In the genomic region with DNA sequence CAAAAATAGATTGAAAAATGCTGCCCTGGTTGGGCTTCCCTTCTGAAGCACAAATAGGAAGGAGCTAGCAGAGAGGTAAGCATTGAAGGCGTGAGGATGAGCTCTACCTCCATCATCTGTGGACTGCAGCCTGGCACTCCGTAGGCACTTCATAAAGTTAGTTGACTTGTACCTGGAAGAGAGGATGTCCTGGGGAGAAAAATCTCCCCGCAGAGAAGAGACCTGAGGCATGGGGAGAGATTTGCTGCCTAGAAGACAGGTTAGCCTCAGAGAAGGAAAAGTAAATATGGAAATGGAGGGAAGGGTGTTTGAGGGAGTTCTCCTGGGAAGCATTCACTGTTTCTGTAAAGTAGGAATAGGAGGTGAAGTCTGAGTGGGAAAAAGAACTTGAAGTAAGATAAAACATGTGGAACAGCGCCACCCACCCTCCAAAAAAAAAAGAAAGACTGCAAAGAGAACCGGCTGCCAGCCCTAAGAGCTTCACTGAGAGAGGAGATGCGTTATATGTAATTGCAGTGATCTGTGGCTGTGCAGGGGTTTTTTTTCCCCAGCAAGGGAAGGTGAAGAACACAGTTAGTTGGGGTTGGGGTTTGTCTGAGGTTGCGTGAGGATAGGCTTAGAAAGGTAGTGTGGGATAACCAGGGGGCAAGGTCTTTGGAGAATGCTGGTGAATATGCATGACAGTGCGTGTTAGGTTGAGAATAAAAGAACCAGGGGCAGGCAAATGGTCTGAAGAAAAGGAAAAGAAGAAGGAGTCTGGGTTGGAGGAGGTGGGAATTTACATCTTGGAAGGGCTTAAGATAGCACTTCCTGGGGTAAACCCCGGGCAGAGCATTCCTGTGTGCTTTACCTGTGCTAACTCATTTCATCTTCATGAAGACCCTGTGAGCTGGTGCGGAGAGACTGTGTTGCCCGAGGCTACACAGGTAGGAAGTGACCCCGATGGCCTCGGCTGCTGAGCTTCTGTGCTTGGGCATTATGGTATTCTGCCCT, we compare ENCODE assay signal across 9 cellular contexts. TPM values are rescaled to one million over a fixed set of nuclear protein-coding genes. Genes with fewer than 3 reads are reported as not detected.
DNase-seq lines count a peak whose midpoint lies in the region; ATAC-seq and TF ChIP-seq lines count a peak whose summit lies in the region.
"Had no signal": no experiment of that assay in that cellular context is flagged by ENCODE, and none has a peak within 500 bp of the region (broad histone marks: within the 10 kb centered on the region; RNA-seq: fewer than 3 reads in every experiment).

No MANE protein-coding gene starts in this region.

- TF ChIP-seq CTCF in activated CD8-positive, alpha-beta T cell treated with anti-CD3 and anti-CD28 coated beads for 36 hours (IDR thresholded peaks at IDR 0.05), result peak; percentile 27
- peak in 2 of 5 experiments; percentile 21 to 25 for TF ChIP-seq CTCF in transverse colon (IDR thresholded peaks at IDR 0.05)

- H3K4me1 Mint-ChIP-seq in activated naive CD4-positive, alpha-beta T cell treated with anti-CD3 and anti-CD28 coated beads, Interleukin-2, amount 10 ng/mL, durations not matched to agents 7 days and 5 days, result peaks cover 45% of the 10 kb centered on the region
- peaks cover 74% of the 10 kb centered on the region for H3K4me1 Mint-ChIP-seq in activated CD8-positive, alpha-beta T cell treated with anti-CD3 and anti-CD28 coated beads for 36 hours (ENCODE audit: low read depth)

- WGBS in transverse colon (ENCODE audit: low coverage in 1 of 2), 2 donors, result 71% methylated on average over 7 to 13 of the region's 13 CpGs

- H3K36me3 ChIP-seq in iPS-18a (ENCODE audit: control insufficient read depth, low read depth, low read length) (no peaks in the 10 kb centered on the region), transverse colon (no peaks in the 10 kb centered on the region)
- H3K36me3 ChIP-seq: ovary had no signal

- CTCF ChIA-PET in activated naive CD4-positive, alpha-beta T cell treated with anti-CD3 and anti-CD28 coated beads, Interleukin-2, amount 10 ng/mL, durations not matched to agents 7 days and 5 days (lab: Charles Lee), result interaction anchor here (1.2 to 4.7 kb wide), 9 partner anchors 9 to 169 kb away, joined by 4 to 23 read pairs (median 6); partner anchors contain the start of gene TNRC6B
- CTCF ChIA-PET in activated CD8-positive, alpha-beta T cell treated with anti-CD3 and anti-CD28 coated beads for 36 hours (lab: Charles Lee), result interaction anchor here (0.6 to 6.0 kb wide), 15 partner anchors 9 to 225 kb away, joined by 3 to 44 read pairs (median 3); partner anchors contain the start of gene TNRC6B

- H3K27me3 ChIP-seq in iPS-18a (ENCODE audit: control insufficient read depth, insufficient read depth, low read length), result no peaks in the 10 kb centered on the region
- H3K27me3 ChIP-seq in transverse colon, result no peaks in the 10 kb centered on the region
- H3K27me3 ChIP-seq: ovary had no signal

- peak overlapping the region; percentile 53 for H3K4me3 ChIP-seq in iPS-18a (ENCODE audit: low read length)
- H3K4me3 ChIP-seq in transverse colon, result no peak overlapping the region
- H3K4me3 ChIP-seq: ovary had no signal

- no peak for TF ChIP-seq EP300 in transverse colon (IDR thresholded peaks at IDR 0.05; ENCODE audit: low read depth)

- H3K27me3 Mint-ChIP-seq in activated naive CD4-positive, alpha-beta T cell treated with anti-CD3 and anti-CD28 coated beads, Interleukin-2, amount 10 ng/mL, durations not matched to agents 7 days and 5 days, result no peaks in the 10 kb centered on the region
- H3K27me3 Mint-ChIP-seq in activated CD8-positive, alpha-beta T cell treated with anti-CD3 and anti-CD28 coated beads for 36 hours, result no peaks in the 10 kb centered on the region

- H3K9ac ChIP-seq in iPS-18a (ENCODE audit: low read length), result peak overlapping the region; percentile 59

- peak overlapping the region; percentile 70 for H3K27ac Mint-ChIP-seq in activated naive CD4-positive, alpha-beta T cell treated with anti-CD3 and anti-CD28 coated beads, Interleukin-2, amount 10 ng/mL, durations not matched to agents 7 days and 5 days
- peak overlapping the region; percentile 78 for H3K27ac Mint-ChIP-seq in activated CD8-positive, alpha-beta T cell treated with anti-CD3 and anti-CD28 coated beads for 36 hours

- no peaks in the 10 kb centered on the region for H3K9me3 Mint-ChIP-seq in activated naive CD4-positive, alpha-beta T cell treated with anti-CD3 and anti-CD28 coated beads, Interleukin-2, amount 10 ng/mL, durations not matched to agents 7 days and 5 days
- H3K9me3 Mint-ChIP-seq in activated CD8-positive, alpha-beta T cell treated with anti-CD3 and anti-CD28 coated beads for 36 hours, result no peaks in the 10 kb centered on the region

- no peak overlapping the region for H3K4me3 Mint-ChIP-seq in activated naive CD4-positive, alpha-beta T cell treated with anti-CD3 and anti-CD28 coated beads, Interleukin-2, amount 10 ng/mL, durations not matched to agents 7 days and 5 days
- no peak overlapping the region for H3K4me3 Mint-ChIP-seq in activated CD8-positive, alpha-beta T cell treated with anti-CD3 and anti-CD28 coated beads for 36 hours

- H3K4me1 ChIP-seq in iPS-18a (ENCODE audit: control insufficient read depth, low read depth, low read length), result peaks cover 73% of the 10 kb centered on the region
- H3K4me1 ChIP-seq in transverse colon, result peaks cover 30 to 76% (median 48%) of the 10 kb centered on the region in 4 donors

- in situ Hi-C loops in transverse colon (cut with MboI; ENCODE audit: low pct_ligation_motif_present in 1 of 4, low pct_unique_long_range_greater_than_20kb in 1 of 4, low sequenced_read_pairs in 3 of 4), result no loop called here

- no peaks in the 10 kb centered on the region for H3K9me3 ChIP-seq in iPS-18a (ENCODE audit: control insufficient read depth, low read depth, low read length)
- no peaks in the 10 kb centered on the region for H3K9me3 ChIP-seq in transverse colon
- H3K9me3 ChIP-seq: ovary had no signal

- intact Hi-C loops in activated CD8-positive, alpha-beta T cell treated with anti-CD3 and anti-CD28 coated beads for 36 hours (cut with micrococcal nuclease), result no loop called here
- intact Hi-C loops in transverse colon (cut with DNase I; ENCODE audit: low total_unique reads), result loop anchor here (10.0 kb wide), 1 partner anchor 149 kb away; no protein-coding TSS in a partner anchor

- ATAC-seq in activated CD8-positive, alpha-beta T cell treated with anti-CD3 and anti-CD28 coated beads for 36 hours, result no peak

- H3K27ac ChIP-seq in iPS-18a (ENCODE audit: low read length) (peak overlapping the region; percentile 88), transverse colon (peak overlapping the region in 3 of 4 donors; percentile 19 to 79 (median 70))
- H3K27ac ChIP-seq: ovary had no signal

- POLR2A ChIA-PET in activated CD8-positive, alpha-beta T cell treated with anti-CD3 and anti-CD28 coated beads for 36 hours (lab: Charles Lee), result interaction anchor here (0.6 to 7.8 kb wide), 7 partner anchors 14 to 163 kb away, joined by 3 to 62 read pairs (median 4); partner anchors contain the start of gene TNRC6B

- peaks cover 29% of the 10 kb centered on the region for H3K36me3 Mint-ChIP-seq in activated naive CD4-positive, alpha-beta T cell treated with anti-CD3 and anti-CD28 coated beads, Interleukin-2, amount 10 ng/mL, durations not matched to agents 7 days and 5 days
- H3K36me3 Mint-ChIP-seq in activated CD8-positive, alpha-beta T cell treated with anti-CD3 and anti-CD28 coated beads for 36 hours (ENCODE audit: low read depth), result no peaks in the 10 kb centered on the region

- DNase-seq in activated naive CD4-positive, alpha-beta T cell treated with anti-CD3 and anti-CD28 coated beads, Interleukin-2, amount 10 ng/mL, durations not matched to agents 7 days and 5 days, result no peak
- DNase-seq in activated naive CD4-positive, alpha-beta T cell (lab: John Stamatoyannopoulos, UW), result no peak
- peak; percentile 36 for DNase-seq in activated CD8-positive, alpha-beta T cell treated with anti-CD3 and anti-CD28 coated beads for 36 hours
- no peak for DNase-seq in transverse colon
- DNase-seq in SKM-1 (lab: John Stamatoyannopoulos, UW; ENCODE audit: unreplicated experiment), result no peak
- no peak for DNase-seq in HPDE6-E6E7 (ENCODE audit: extremely low spot score)
- DNase-seq in SIG-M5 treated with dmso at 0.1 percent for 504 hours (lab: John Stamatoyannopoulos, UW; ENCODE audit: unreplicated experiment), result no peak

- TF ChIP-seq POLR2A in transverse colon (IDR thresholded peaks at IDR 0.05), result no peak

RNA-seq across cellular contexts. Expression of gene TNRC6B, which starts 16.0 kb away (rescaled TPM):
- total RNA-seq in activated CD8-positive, alpha-beta T cell treated with anti-CD3 and anti-CD28 coated beads for 36 hours, result 10 to 100 TPM; 42.6 to 45.2 TPM
- 100 to 1,000 TPM in 1 of 4 donors, 10 to 100 TPM in 3; 36.7 to 108 (median 54.0) TPM for total RNA-seq in transverse colon
